Comparison of ENCODE assay signal across 1 cellular context in the genomic region with DNA sequence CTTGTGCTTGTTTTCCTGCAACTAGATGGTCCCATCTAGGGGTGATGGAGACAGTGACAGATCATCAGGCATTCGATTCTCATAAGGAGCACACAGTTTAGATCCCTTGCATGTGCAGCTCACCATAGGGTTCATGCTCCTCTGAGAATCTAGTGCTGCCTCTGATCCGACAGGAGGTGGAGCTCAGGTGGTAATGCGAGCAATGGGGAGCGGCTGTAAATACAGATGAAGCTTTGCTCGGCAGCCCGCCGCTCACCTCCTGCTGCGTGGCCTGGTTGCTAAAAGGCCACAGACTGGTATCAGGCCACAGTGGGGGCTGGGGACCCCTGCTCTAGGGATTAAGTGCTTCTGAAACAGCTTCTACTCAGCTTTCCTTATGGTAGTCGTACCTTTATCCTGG.
A peak's percentile ranks its signal among the peaks of the same experiment; 100 is the strongest.
TF ChIP-seq lines count a peak whose summit lies in the region.

No MANE protein-coding gene starts in this region.

TF ChIP-seq in HepG2, 621 proteins besides CTCF, POLR2A, EP300 and RAD21:
- TF ChIP-seq FOXA1 (IDR thresholded peaks at IDR 0.05) (no peak), FOXA1 (CRISPR knock-in tag; IDR thresholded peaks at IDR 0.05) (0 out of 2 replicates have a peak, but pooled peaks have one; percentile 30), ZNF124 (CRISPR knock-in tag; IDR thresholded peaks at IDR 0.05) (peak; percentile 91; the same call in 1 of the 2 replicates), SCMH1 (CRISPR knock-in tag; IDR thresholded peaks at IDR 0.05; ENCODE audit: borderline replicate concordance) (no peak), MED1 (CRISPR knock-in tag; IDR thresholded peaks at IDR 0.05) (no peak), STAG1 (CRISPR knock-in tag; IDR thresholded peaks at IDR 0.05) (peak; percentile 58), SMC3 (IDR thresholded peaks at IDR 0.05; ENCODE audit: low read length) (peak; percentile 31; the same call in 1 of the 2 replicates), SAP130 (CRISPR knock-in tag; IDR thresholded peaks at IDR 0.05; ENCODE audit: low read depth) (0 out of 2 replicates have a peak, but pooled peaks have one; percentile 13), ZNF687 (CRISPR knock-in tag; IDR thresholded peaks at IDR 0.05) (peak; percentile 35)
TF ChIP-seq in HepG2: peak in this region for 6.
